16 cellular contexts compared by ENCODE assay signal in genomic region chr10:61764486-61764885, GRCh38.
DNase-seq lines count a peak whose midpoint lies in the region; ATAC-seq and TF ChIP-seq lines count a peak whose summit lies in the region.
"Had no signal": no experiment of that assay in that cellular context is flagged by ENCODE, and none has a peak within 500 bp of the region (broad histone marks: within the 10 kb centered on the region; RNA-seq: fewer than 3 reads in every experiment).

No MANE protein-coding gene starts in this region.

- no TSS peak for BruUV-seq in OCI-LY7 (replicated peaks; lab: Mats Ljungman, UMichigan)

- CTCF ChIA-PET in CD4-positive, alpha-beta T cell (lab: Charles Lee): no interaction called here
- CTCF ChIA-PET in OCI-LY7 (lab: Charles Lee; ENCODE audit: unreplicated experiment): no interaction called here
- CTCF ChIA-PET in naive thymus-derived CD4-positive, alpha-beta T cell (lab: Charles Lee): interaction anchor here (1.2 to 1.5 kb wide), 2 partner anchors 14 to 71 kb away, joined by 3 to 7 read pairs; no protein-coding TSS in a partner anchor

- H3K4me1 ChIP-seq in OCI-LY7 (ENCODE audit: insufficient read depth, low read length, poor library complexity, severe bottlenecking): peaks cover 5% of the 10 kb centered on the region
- H3K4me1 ChIP-seq in naive thymus-derived CD4-positive, alpha-beta T cell (ENCODE audit: control insufficient read depth in 2 of 2, insufficient read depth in 2 of 2, low read length in 2 of 2): peaks cover 6 to 8% of the 10 kb centered on the region in 2 donors

- no peaks in the 10 kb centered on the region for H3K27me3 Mint-ChIP-seq in T-helper 2 cell treated with Interferon-gamma antibody and Interleukin-4, amounts not matched to agents 5 μg/mL and 100 μg/mL, for 36 hours (ENCODE audit: low read depth)
- H3K27me3 Mint-ChIP-seq in CD4-positive, alpha-beta T cell: no peaks in the 10 kb centered on the region
- peaks cover 0 to 2% (median 0%) of the 10 kb centered on the region in 5 donors for H3K27me3 Mint-ChIP-seq in naive thymus-derived CD4-positive, alpha-beta T cell
- H3K27me3 Mint-ChIP-seq: B cell had no signal

- no peak for ATAC-seq in CD4-positive, alpha-beta T cell (ENCODE audit: poor library complexity)
- ATAC-seq in naive thymus-derived CD4-positive, alpha-beta T cell: no peak
- ATAC-seq: HepG2 had no signal

- peaks cover 24% of the 10 kb centered on the region for H3K9me3 Mint-ChIP-seq in T-helper 2 cell treated with Interferon-gamma antibody and Interleukin-4, amounts not matched to agents 5 μg/mL and 100 μg/mL, for 36 hours
- H3K9me3 Mint-ChIP-seq in CD4-positive, alpha-beta T cell: no peaks in the 10 kb centered on the region
- H3K9me3 Mint-ChIP-seq in naive thymus-derived CD4-positive, alpha-beta T cell: peaks cover 0 to 4% (median 0%) of the 10 kb centered on the region in 11 donors

- H4K20me1 ChIP-seq in OCI-LY7 (ENCODE audit: insufficient read depth, low read length): no peaks in the 10 kb centered on the region

- DNase-seq in T-helper 2 cell treated with Interferon-gamma antibody and Interleukin-4, amounts not matched to agents 5 μg/mL and 100 μg/mL, for 36 hours (ENCODE audit: low spot score): no peak
- no peak for DNase-seq in T-helper 2 cell
- DNase-seq in CD4-positive, alpha-beta T cell: no peak
- no peak for DNase-seq in OCI-LY7 (ENCODE audit: low spot score)
- DNase-seq in naive thymus-derived CD4-positive, alpha-beta T cell: no peak
- DNase-seq in Ammon's horn (ENCODE audit: low spot score): no peak
- DNase-seq in effector CD4-positive, alpha-beta T cell: no peak
- DNase-seq: ACHN, DMS53, GF-D8, HCEC 1CT, HFFc6 had no signal

- no peaks in the 10 kb centered on the region for H3K9me3 ChIP-seq in CD4-positive, alpha-beta T cell (ENCODE audit: control insufficient read depth, low read length)
- H3K9me3 ChIP-seq in OCI-LY7 (ENCODE audit: low read length): no peaks in the 10 kb centered on the region
- H3K9me3 ChIP-seq in naive thymus-derived CD4-positive, alpha-beta T cell (ENCODE audit: control insufficient read depth in 2 of 3, low read length in 3 of 3): no peaks in the 10 kb centered on the region

- POLR2A ChIA-PET in CD4-positive, alpha-beta T cell (lab: Charles Lee): interaction anchor here (1.8 kb wide), 1 partner anchor 138 kb away, joined by 6 read pairs; no protein-coding TSS in a partner anchor
- POLR2A ChIA-PET in OCI-LY7 (lab: Charles Lee): interaction anchor here (0.6 to 2.9 kb wide), 5 partner anchors 12 to 117 kb away, joined by 3 to 10 read pairs (median 4); no protein-coding TSS in a partner anchor
- POLR2A ChIA-PET in naive thymus-derived CD4-positive, alpha-beta T cell (lab: Charles Lee): no interaction called here

- no peak for TF ChIP-seq CTCF in CD4-positive, alpha-beta T cell (IDR thresholded peaks at IDR 0.05)
- TF ChIP-seq CTCF in OCI-LY7 (conservative IDR thresholded peaks at IDR 0.05; ENCODE audit: low read length): no peak

- no peaks in the 10 kb centered on the region for H3K27me3 ChIP-seq in CD4-positive, alpha-beta T cell (ENCODE audit: control insufficient read depth, insufficient read depth, low read length)
- H3K27me3 ChIP-seq in naive thymus-derived CD4-positive, alpha-beta T cell (ENCODE audit: control insufficient read depth in 2 of 2, insufficient read depth in 2 of 2, low read length in 2 of 2): no peaks in the 10 kb centered on the region

- H3K36me3 Mint-ChIP-seq in T-helper 2 cell treated with Interferon-gamma antibody and Interleukin-4, amounts not matched to agents 5 μg/mL and 100 μg/mL, for 36 hours (ENCODE audit: low read depth): peaks cover 28% of the 10 kb centered on the region
- no peaks in the 10 kb centered on the region for H3K36me3 Mint-ChIP-seq in CD4-positive, alpha-beta T cell (ENCODE audit: low read depth)
- peaks cover 0 to 8% (median 0%) of the 10 kb centered on the region in 5 donors for H3K36me3 Mint-ChIP-seq in naive thymus-derived CD4-positive, alpha-beta T cell

- H3K9me2 ChIP-seq in OCI-LY7 (ENCODE audit: insufficient read depth, low read length): 0 out of 2 replicates have a peak, but pooled peaks cover 4% of the 10 kb centered on the region

- intact Hi-C loops in CD4-positive, alpha-beta T cell (cut with DNase I, micrococcal nuclease): no loop called here
- intact Hi-C loops in OCI-LY7 (cut with micrococcal nuclease; ENCODE audit: unreplicated experiment): no loop called here
- intact Hi-C loops in naive thymus-derived CD4-positive, alpha-beta T cell (cut with micrococcal nuclease): no loop called here

- peak overlapping the region; percentile 84 for H3K27ac Mint-ChIP-seq in T-helper 2 cell treated with Interferon-gamma antibody and Interleukin-4, amounts not matched to agents 5 μg/mL and 100 μg/mL, for 36 hours
- peak overlapping the region; percentile 53 for H3K27ac Mint-ChIP-seq in CD4-positive, alpha-beta T cell
- H3K27ac Mint-ChIP-seq in naive thymus-derived CD4-positive, alpha-beta T cell: peak overlapping the region in 6 of 9 donors; percentile 22 to 87 (median 52)
- H3K27ac Mint-ChIP-seq: B cell, HFFc6 had no signal

- H2AFZ ChIP-seq in OCI-LY7 (ENCODE audit: low read length): peak overlapping the region; percentile 90; the same call in 1 of the 2 replicates

- peaks cover 63% of the 10 kb centered on the region for H3K4me1 Mint-ChIP-seq in T-helper 2 cell treated with Interferon-gamma antibody and Interleukin-4, amounts not matched to agents 5 μg/mL and 100 μg/mL, for 36 hours (ENCODE audit: low read depth)
- peaks cover 40% of the 10 kb centered on the region for H3K4me1 Mint-ChIP-seq in CD4-positive, alpha-beta T cell (ENCODE audit: low read depth)
- H3K4me1 Mint-ChIP-seq in naive thymus-derived CD4-positive, alpha-beta T cell: peaks cover 3 to 27% (median 18%) of the 10 kb centered on the region in 7 donors

- peak overlapping the region; percentile 18 for H3K4me3 Mint-ChIP-seq in T-helper 2 cell treated with Interferon-gamma antibody and Interleukin-4, amounts not matched to agents 5 μg/mL and 100 μg/mL, for 36 hours
- H3K4me3 Mint-ChIP-seq in CD4-positive, alpha-beta T cell: no peak overlapping the region
- no peak overlapping the region for H3K4me3 Mint-ChIP-seq in naive thymus-derived CD4-positive, alpha-beta T cell
- H3K4me3 Mint-ChIP-seq: B cell, HFFc6 had no signal

- no peak overlapping the region for H3K4me3 ChIP-seq in OCI-LY7 (ENCODE audit: low read depth, low read length, poor library complexity, severe bottlenecking)
- no peak overlapping the region for H3K4me3 ChIP-seq in naive thymus-derived CD4-positive, alpha-beta T cell (ENCODE audit: low read length)

- H3K79me2 ChIP-seq in OCI-LY7 (ENCODE audit: insufficient read depth, low read depth, low read length): no peaks in the 10 kb centered on the region

- H3K4me2 ChIP-seq in OCI-LY7 (ENCODE audit: low read length): no peak overlapping the region

- no peaks in the 10 kb centered on the region for H3K36me3 ChIP-seq in OCI-LY7 (ENCODE audit: insufficient read depth, low read length)
- no peaks in the 10 kb centered on the region for H3K36me3 ChIP-seq in naive thymus-derived CD4-positive, alpha-beta T cell (ENCODE audit: control insufficient read depth in 2 of 3, insufficient read depth in 3 of 3, low read length in 3 of 3)

- H3K27ac ChIP-seq in CD4-positive, alpha-beta T cell (ENCODE audit: low read depth, low read length): no peak overlapping the region
- no peak overlapping the region for H3K27ac ChIP-seq in OCI-LY7 (ENCODE audit: low read depth, low read length, poor library complexity, severe bottlenecking)
- no peak overlapping the region for H3K27ac ChIP-seq in naive thymus-derived CD4-positive, alpha-beta T cell (ENCODE audit: low read depth, low read length)
- H3K27ac ChIP-seq: 22Rv1, C4-2B had no signal
